ENCODE assay signal across 8 cellular contexts in the genomic region with DNA sequence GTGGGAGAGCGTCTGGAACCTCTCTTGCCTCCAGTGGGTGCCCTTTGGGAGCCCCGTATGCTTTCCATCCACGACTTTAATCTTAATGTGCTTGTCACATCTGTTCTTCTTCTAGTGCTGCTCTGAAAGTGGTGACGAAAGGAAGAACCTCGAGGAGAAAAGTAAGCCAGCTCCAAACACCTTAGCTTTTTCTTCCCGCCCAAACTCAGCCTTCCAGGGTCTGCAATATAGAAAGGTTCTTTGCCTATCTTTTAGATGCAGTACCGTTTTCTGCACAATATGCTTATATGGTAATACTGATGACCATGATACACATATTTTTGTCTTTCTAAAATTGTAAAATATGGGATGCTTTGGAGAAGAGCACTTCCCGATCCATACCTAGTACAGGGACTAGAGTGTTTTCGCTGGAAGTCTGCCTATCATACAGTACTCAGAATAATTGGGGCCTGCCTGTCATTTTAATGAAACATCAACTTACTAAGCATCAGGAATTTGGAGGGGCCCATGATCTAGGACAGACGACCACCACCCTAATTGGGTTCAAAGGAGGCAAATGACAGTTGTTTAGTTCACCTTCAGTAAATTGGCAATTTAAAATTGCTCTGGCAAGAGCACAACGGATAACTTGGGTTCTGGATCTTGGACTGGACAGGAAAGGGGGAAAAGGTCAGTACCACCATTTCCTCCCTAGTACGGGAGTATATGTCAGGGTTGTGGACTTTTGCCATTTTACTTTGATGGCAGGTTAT. TPM values are rescaled to one million over a fixed set of nuclear protein-coding genes. Genes with fewer than 3 reads are reported as not detected.
DNase-seq lines count a peak whose midpoint lies in the region; ATAC-seq, FAIRE-seq and TF ChIP-seq lines count a peak whose summit lies in the region.

No MANE protein-coding gene starts in this region.

- H4K20me1 ChIP-seq in HepG2 (ENCODE audit: insufficient read depth, low read length): no peaks in the 10 kb centered on the region

- TF ChIP-seq RAD21 in HepG2 (CRISPR knock-in tag; IDR thresholded peaks at IDR 0.05): no peak

- CTCF ChIA-PET in activated CD8-positive, alpha-beta memory T cell treated with anti-CD3 and anti-CD28 coated beads, Interleukin-2, amount 10 ng/mL, durations not matched to agents 7 days and 5 days (lab: Charles Lee): interaction anchor here (0.9 to 2.0 kb wide), 4 partner anchors 8 to 16 kb away, joined by 3 to 7 read pairs (median 6); no protein-coding TSS in a partner anchor
- CTCF ChIA-PET in HepG2 (lab: Yijun Ruan, JAX; ENCODE audit: low intra/inter-chr PET ratio, low total read pairs): no interaction called here

- TF ChIP-seq EP300 in HepG2 (IDR thresholded peaks at IDR 0.05; ENCODE audit: low read depth in 2 of 2, low read length in 2 of 2) (no peak), HepG2 (CRISPR knock-in tag; IDR thresholded peaks at IDR 0.05; ENCODE audit: borderline replicate concordance) (no peak)

- FAIRE-seq in HepG2 (lab: Jason Lieb, UNC): no peak

- peak overlapping the region; percentile 94 for H3K27ac Mint-ChIP-seq in activated CD8-positive, alpha-beta memory T cell treated with anti-CD3 and anti-CD28 coated beads, Interleukin-2, amount 10 ng/mL, durations not matched to agents 7 days and 5 days
- H3K27ac Mint-ChIP-seq in activated naive CD8-positive, alpha-beta T cell treated with anti-CD3 and anti-CD28 coated beads, Interleukin-2, amount 10 ng/mL, durations not matched to agents 7 days and 5 days: peak overlapping the region; percentile 91

- ATAC-seq in activated CD8-positive, alpha-beta memory T cell treated with anti-CD3 and anti-CD28 coated beads, Interleukin-2, amount 10 ng/mL, durations not matched to agents 7 days and 5 days: no peak
- no peak for ATAC-seq in activated naive CD8-positive, alpha-beta T cell treated with anti-CD3 and anti-CD28 coated beads, Interleukin-2, amount 10 ng/mL, durations not matched to agents 7 days and 5 days (ENCODE audit: low read depth)
- ATAC-seq in HepG2 (no peak), thoracic aorta (ENCODE audit: insufficient number of reproducible peaks, low FRiP score, low read depth) (no peak), HG02981 (IDR thresholded peaks at IDR 0.05; ENCODE audit: unreplicated experiment) (no peak), GM19463 (IDR thresholded peaks at IDR 0.05; ENCODE audit: unreplicated experiment) (no peak)

- no peak for TF ChIP-seq POLR2A in HepG2 (IDR thresholded peaks at IDR 0.05; ENCODE audit: insufficient read depth in 1 of 2, low read depth in 2 of 2, low read length in 2 of 2)

- H3K9me3 ChIP-seq in HepG2 (ENCODE audit: low read length) (no peaks in the 10 kb centered on the region), thoracic aorta (no peaks in the 10 kb centered on the region)

- peaks cover 23% of the 10 kb centered on the region for H3K79me2 ChIP-seq in HepG2 (ENCODE audit: insufficient read depth, low read length)

- H3K4me3 Mint-ChIP-seq in activated CD8-positive, alpha-beta memory T cell treated with anti-CD3 and anti-CD28 coated beads, Interleukin-2, amount 10 ng/mL, durations not matched to agents 7 days and 5 days: peak overlapping the region; percentile 92
- peak overlapping the region; percentile 90 for H3K4me3 Mint-ChIP-seq in activated naive CD8-positive, alpha-beta T cell treated with anti-CD3 and anti-CD28 coated beads, Interleukin-2, amount 10 ng/mL, durations not matched to agents 7 days and 5 days

- H3K9ac ChIP-seq in HepG2 (ENCODE audit: insufficient read depth, low read depth, low read length): peak overlapping the region; percentile 99

- peaks cover 9% of the 10 kb centered on the region for H3K36me3 Mint-ChIP-seq in activated CD8-positive, alpha-beta memory T cell treated with anti-CD3 and anti-CD28 coated beads, Interleukin-2, amount 10 ng/mL, durations not matched to agents 7 days and 5 days
- peaks cover 6% of the 10 kb centered on the region for H3K36me3 Mint-ChIP-seq in activated naive CD8-positive, alpha-beta T cell treated with anti-CD3 and anti-CD28 coated beads, Interleukin-2, amount 10 ng/mL, durations not matched to agents 7 days and 5 days

- no peak overlapping the region for H2AFZ ChIP-seq in HepG2 (ENCODE audit: low read length)

- BruUV-seq in HepG2 (replicated peaks; lab: Mats Ljungman, UMichigan): TSS peak; percentile 78

- H3K36me3 ChIP-seq in HepG2 (replicated peaks in 1 of 2; ENCODE audit: control insufficient read depth in 1 of 2, insufficient read depth in 2 of 2, low read length in 2 of 2) (peaks cover 2 to 13% of the 10 kb centered on the region in 2 experiments; a peak in 3 of 5 replicates), thoracic aorta (peaks cover 6% of the 10 kb centered on the region)

- no peaks in the 10 kb centered on the region for H3K27me3 Mint-ChIP-seq in activated CD8-positive, alpha-beta memory T cell treated with anti-CD3 and anti-CD28 coated beads, Interleukin-2, amount 10 ng/mL, durations not matched to agents 7 days and 5 days
- H3K27me3 Mint-ChIP-seq in activated naive CD8-positive, alpha-beta T cell treated with anti-CD3 and anti-CD28 coated beads, Interleukin-2, amount 10 ng/mL, durations not matched to agents 7 days and 5 days: no peaks in the 10 kb centered on the region

- no peak for DNase-seq in activated CD8-positive, alpha-beta memory T cell treated with anti-CD3 and anti-CD28 coated beads, Interleukin-2, amount 10 ng/mL, durations not matched to agents 7 days and 5 days
- DNase-seq in activated CD8-positive, alpha-beta memory T cell treated with anti-CD3 and anti-CD28 coated beads for 24 hours: no peak
- no peak for DNase-seq in activated naive CD8-positive, alpha-beta T cell treated with anti-CD3 and anti-CD28 coated beads, Interleukin-2, amount 10 ng/mL, durations not matched to agents 7 days and 5 days
- DNase-seq in HepG2 (ENCODE audit: low spot score) (no peak), thoracic aorta (ENCODE audit: low spot score) (no peak), CD1c-positive myeloid dendritic cell (ENCODE audit: extremely low spot score) (no peak)

- POLR2A ChIA-PET in activated naive CD8-positive, alpha-beta T cell treated with anti-CD3 and anti-CD28 coated beads, Interleukin-2, amount 10 ng/mL, durations not matched to agents 7 days and 5 days (lab: Charles Lee): interaction anchor here (0.6 to 2.0 kb wide), 7 partner anchors 10 to 549 kb away, joined by 3 to 10 read pairs (median 5); partner anchors contain the start of gene SRPK2
- POLR2A ChIA-PET in HepG2 (lab: Yijun Ruan, JAX): interaction anchor here (1.4 to 1.8 kb wide), 2 partner anchors 10 to 19 kb away, joined by 5 to 18 read pairs; partner anchors contain the start of gene PUS7

- H3K9me3 Mint-ChIP-seq in activated CD8-positive, alpha-beta memory T cell treated with anti-CD3 and anti-CD28 coated beads, Interleukin-2, amount 10 ng/mL, durations not matched to agents 7 days and 5 days (ENCODE audit: low read depth): no peaks in the 10 kb centered on the region
- no peaks in the 10 kb centered on the region for H3K9me3 Mint-ChIP-seq in activated naive CD8-positive, alpha-beta T cell treated with anti-CD3 and anti-CD28 coated beads, Interleukin-2, amount 10 ng/mL, durations not matched to agents 7 days and 5 days

- peaks cover 38% of the 10 kb centered on the region for H3K4me1 Mint-ChIP-seq in activated CD8-positive, alpha-beta memory T cell treated with anti-CD3 and anti-CD28 coated beads, Interleukin-2, amount 10 ng/mL, durations not matched to agents 7 days and 5 days
- peaks cover 19% of the 10 kb centered on the region for H3K4me1 Mint-ChIP-seq in activated naive CD8-positive, alpha-beta T cell treated with anti-CD3 and anti-CD28 coated beads, Interleukin-2, amount 10 ng/mL, durations not matched to agents 7 days and 5 days

- peak overlapping the region; percentile 83 to 99 (median 95) for H3K4me3 ChIP-seq in HepG2 (replicated peaks in 1 of 3; ENCODE audit: insufficient read depth in 1 of 3, low read depth in 2 of 3, low read length in 3 of 3)
- peak overlapping the region; percentile 92 for H3K4me3 ChIP-seq in thoracic aorta

- TF ChIP-seq CTCF in HepG2 (CRISPR knock-in tag; IDR thresholded peaks at IDR 0.05) (no peak), thoracic aorta (IDR thresholded peaks at IDR 0.05) (no peak)

- H3K4me1 ChIP-seq in HepG2 (ENCODE audit: insufficient read depth, low read length) (peaks cover 14% of the 10 kb centered on the region), thoracic aorta (ENCODE audit: control insufficient read depth in 1 of 2, low read depth in 2 of 2) (peaks cover 8 to 23% of the 10 kb centered on the region in 2 donors)

- no peaks in the 10 kb centered on the region; a peak in 1 of 5 replicates for H3K27me3 ChIP-seq in HepG2 (ENCODE audit: control insufficient read depth in 1 of 2, insufficient read depth in 2 of 2, low read length in 2 of 2)
- no peaks in the 10 kb centered on the region for H3K27me3 ChIP-seq in thoracic aorta (replicated peaks; ENCODE audit: insufficient read depth)

- H3K27ac ChIP-seq in HepG2 (ENCODE audit: extremely low read length, insufficient read depth, low read length) (peak overlapping the region; percentile 92), thoracic aorta (no peak overlapping the region)

- WGBS in HepG2 (ENCODE audit: low lambda C conversion rate): 8% methylated on average over 11 of the region's 12 CpGs

- H3K4me2 ChIP-seq in HepG2 (ENCODE audit: low read depth, low read length): peak overlapping the region; percentile 85

- in situ Hi-C loops in HepG2 (cut with HindIII; ENCODE audit: extremely low pct_ligation_motif_present, low pct_unique_long_range_greater_than_20kb): no loop called here

- intact Hi-C loops in HepG2 (cut with micrococcal nuclease; ENCODE audit: unreplicated experiment): no loop called here

RNA-seq across cellular contexts. Expression of gene RINT1, which starts 0.9 kb away (rescaled TPM):
- 10 to 100 TPM; 22.8 to 25.7 TPM for total RNA-seq in activated CD8-positive, alpha-beta memory T cell treated with anti-CD3 and anti-CD28 coated beads, Interleukin-2, amount 10 ng/mL, durations not matched to agents 7 days and 5 days
- total RNA-seq in activated naive CD8-positive, alpha-beta T cell treated with anti-CD3 and anti-CD28 coated beads, Interleukin-2, amount 10 ng/mL, durations not matched to agents 7 days and 5 days: 10 to 100 TPM; 22.0 to 25.5 TPM
- total RNA-seq in HepG2 (2016; rRNA removed; fragmentation: Illumina TruSeq; extraction: Trizol) (19.3 and 31.4 TPM in 2 replicates), thoracic aorta (10 to 100 TPM; 20.2 to 25.2 TPM)
- 8.9 and 10.3 TPM in 2 replicates for total RNA-seq in HepG2 (2016; cell fraction: cytosol; rRNA removed; fragmentation: Illumina TruSeq; extraction: Trizol; ENCODE audit: low read depth)
- total RNA-seq in HepG2 (2016; cell fraction: insoluble cytoplasmic fraction; rRNA removed; fragmentation: Illumina TruSeq; extraction: Trizol): 19.6 and 29.5 TPM in 2 replicates
- 7.6 and 9.3 TPM in 2 replicates for total RNA-seq in HepG2 (2016; cell fraction: membrane; rRNA removed; fragmentation: Illumina TruSeq; extraction: Trizol)
- total RNA-seq in HepG2 (2016; cell fraction: nucleus; rRNA removed; fragmentation: Illumina TruSeq; extraction: Trizol): 17.4 and 19.1 TPM in 2 replicates
- polyA plus RNA-seq in HepG2 (2011; rRNA removed): 10.0 and 14.7 TPM in 2 replicates
- 4.2 and 5.0 TPM in 2 replicates for polyA plus RNA-seq in HepG2 (2011; cell fraction: cytosol; rRNA removed)
- 9.9 and 10.9 TPM in 2 replicates for polyA plus RNA-seq in HepG2 (2011; cell fraction: nucleus; rRNA removed)
- polyA plus RNA-seq in HepG2 (2012): 8.1 and 11.7 TPM in 2 replicates
- 1.5 and 1.6 TPM in 2 replicates for polyA plus RNA-seq in HepG2 (2016; cell fraction: cytosol; fragmentation: Illumina TruSeq; extraction: Trizol; ENCODE audit: low read depth)
- 23.0 and 24.7 TPM in 2 replicates for polyA plus RNA-seq in HepG2 (2016; cell fraction: insoluble cytoplasmic fraction; fragmentation: Illumina TruSeq; extraction: Trizol; ENCODE audit: low read depth)
- polyA plus RNA-seq in HepG2 (2016; cell fraction: membrane; fragmentation: Illumina TruSeq; extraction: Trizol; ENCODE audit: low read depth): 2.3 and 3.0 TPM in 2 replicates
- polyA plus RNA-seq in HepG2 (2016; cell fraction: nucleus; fragmentation: Illumina TruSeq; extraction: Trizol; ENCODE audit: insufficient read depth, low read depth): 29.6 and 32.0 TPM in 2 replicates
- polyA minus RNA-seq in HepG2 (2011; rRNA and poly(A)+ RNA removed; ENCODE audit: low replicate concordance): 12.5 and 16.3 TPM in 2 replicates
- polyA minus RNA-seq in HepG2 (2011; cell fraction: cytosol; rRNA and poly(A)+ RNA removed): 11.4 and 14.4 TPM in 2 replicates
- 20.8 and 22.5 TPM in 2 replicates for polyA minus RNA-seq in HepG2 (2011; cell fraction: nucleus; rRNA and poly(A)+ RNA removed)

RNA-seq across cellular contexts. Expression of gene PUS7, which starts 10.8 kb away (rescaled TPM):
- 10 to 100 TPM; 13.1 to 19.4 TPM for total RNA-seq in activated CD8-positive, alpha-beta memory T cell treated with anti-CD3 and anti-CD28 coated beads, Interleukin-2, amount 10 ng/mL, durations not matched to agents 7 days and 5 days
- 1 to 10 TPM; 8.2 to 9.0 TPM for total RNA-seq in activated naive CD8-positive, alpha-beta T cell treated with anti-CD3 and anti-CD28 coated beads, Interleukin-2, amount 10 ng/mL, durations not matched to agents 7 days and 5 days
- total RNA-seq in HepG2 (2016; rRNA removed; fragmentation: Illumina TruSeq; extraction: Trizol): 41.2 and 47.2 TPM in 2 replicates
- 22.6 and 23.7 TPM in 2 replicates for total RNA-seq in HepG2 (2016; cell fraction: cytosol; rRNA removed; fragmentation: Illumina TruSeq; extraction: Trizol; ENCODE audit: low read depth)
- 42.7 and 45.2 TPM in 2 replicates for total RNA-seq in HepG2 (2016; cell fraction: insoluble cytoplasmic fraction; rRNA removed; fragmentation: Illumina TruSeq; extraction: Trizol)
- 18.0 and 20.3 TPM in 2 replicates for total RNA-seq in HepG2 (2016; cell fraction: membrane; rRNA removed; fragmentation: Illumina TruSeq; extraction: Trizol)
- total RNA-seq in HepG2 (2016; cell fraction: nucleus; rRNA removed; fragmentation: Illumina TruSeq; extraction: Trizol): 28.4 and 39.1 TPM in 2 replicates
- polyA plus RNA-seq in HepG2 (2011; rRNA removed): 14.4 and 16.6 TPM in 2 replicates
- 6.6 and 8.9 TPM in 2 replicates for polyA plus RNA-seq in HepG2 (2011; cell fraction: cytosol; rRNA removed)
- polyA plus RNA-seq in HepG2 (2011; cell fraction: nucleus; rRNA removed): 10.5 and 23.3 TPM in 2 replicates
- 16.4 and 16.5 TPM in 2 replicates for polyA plus RNA-seq in HepG2 (2012)
- 1.8 and 1.9 TPM in 2 replicates for polyA plus RNA-seq in HepG2 (2016; cell fraction: cytosol; fragmentation: Illumina TruSeq; extraction: Trizol; ENCODE audit: low read depth)
- 34.6 and 37.3 TPM in 2 replicates for polyA plus RNA-seq in HepG2 (2016; cell fraction: insoluble cytoplasmic fraction; fragmentation: Illumina TruSeq; extraction: Trizol; ENCODE audit: low read depth)
- 5.0 and 5.1 TPM in 2 replicates for polyA plus RNA-seq in HepG2 (2016; cell fraction: membrane; fragmentation: Illumina TruSeq; extraction: Trizol; ENCODE audit: low read depth)
- polyA plus RNA-seq in HepG2 (2016; cell fraction: nucleus; fragmentation: Illumina TruSeq; extraction: Trizol; ENCODE audit: insufficient read depth, low read depth): 42.8 and 48.3 TPM in 2 replicates
- 4.0 and 7.8 TPM in 2 replicates for polyA minus RNA-seq in HepG2 (2011; rRNA and poly(A)+ RNA removed; ENCODE audit: low replicate concordance)
- polyA minus RNA-seq in HepG2 (2011; cell fraction: cytosol; rRNA and poly(A)+ RNA removed): 9.5 and 11.1 TPM in 2 replicates
- polyA minus RNA-seq in HepG2 (2011; cell fraction: nucleus; rRNA and poly(A)+ RNA removed): 26.7 and 41.0 TPM in 2 replicates
- 10 to 100 TPM in 1 of 2 donors, 1 to 10 TPM in 1; 4.1 to 20.6 TPM for total RNA-seq in thoracic aorta

RNA-seq across cellular contexts. Expression of gene EFCAB10, which starts 48.4 kb away (rescaled TPM):
- total RNA-seq in activated CD8-positive, alpha-beta memory T cell treated with anti-CD3 and anti-CD28 coated beads, Interleukin-2, amount 10 ng/mL, durations not matched to agents 7 days and 5 days: not detected
- total RNA-seq in activated naive CD8-positive, alpha-beta T cell treated with anti-CD3 and anti-CD28 coated beads, Interleukin-2, amount 10 ng/mL, durations not matched to agents 7 days and 5 days: not detected
- total RNA-seq in HepG2 (2016; rRNA removed; fragmentation: Illumina TruSeq; extraction: Trizol) (0.34 and 0.40 TPM in 2 replicates), thoracic aorta (not detected)
- not detected in 2 replicates for total RNA-seq in HepG2 (2016; cell fraction: cytosol; rRNA removed; fragmentation: Illumina TruSeq; extraction: Trizol; ENCODE audit: low read depth)
- 0.15 and 0.37 TPM in 2 replicates for total RNA-seq in HepG2 (2016; cell fraction: insoluble cytoplasmic fraction; rRNA removed; fragmentation: Illumina TruSeq; extraction: Trizol)
- not detected in 2 replicates for total RNA-seq in HepG2 (2016; cell fraction: membrane; rRNA removed; fragmentation: Illumina TruSeq; extraction: Trizol)
- total RNA-seq in HepG2 (2016; cell fraction: nucleus; rRNA removed; fragmentation: Illumina TruSeq; extraction: Trizol): 0.53 TPM in 1 of 2 replicates, not detected in the other
- not detected in 2 replicates for polyA plus RNA-seq in HepG2 (2011; rRNA removed)
- polyA plus RNA-seq in HepG2 (2011; cell fraction: cytosol; rRNA removed): not detected in 2 replicates
- polyA plus RNA-seq in HepG2 (2011; cell fraction: nucleus; rRNA removed): not detected in 2 replicates
- 0.20 TPM in 1 of 2 replicates, not detected in the other for polyA plus RNA-seq in HepG2 (2012)
- polyA plus RNA-seq in HepG2 (2016; cell fraction: cytosol; fragmentation: Illumina TruSeq; extraction: Trizol; ENCODE audit: low read depth): not detected in 2 replicates
- polyA plus RNA-seq in HepG2 (2016; cell fraction: insoluble cytoplasmic fraction; fragmentation: Illumina TruSeq; extraction: Trizol; ENCODE audit: low read depth): 0.14 TPM in 1 of 2 replicates, not detected in the other
- polyA plus RNA-seq in HepG2 (2016; cell fraction: membrane; fragmentation: Illumina TruSeq; extraction: Trizol; ENCODE audit: low read depth): not detected in 2 replicates
- polyA plus RNA-seq in HepG2 (2016; cell fraction: nucleus; fragmentation: Illumina TruSeq; extraction: Trizol; ENCODE audit: insufficient read depth, low read depth): not detected in 2 replicates
- polyA minus RNA-seq in HepG2 (2011; rRNA and poly(A)+ RNA removed; ENCODE audit: low replicate concordance): not detected in 2 replicates
- not detected in 2 replicates for polyA minus RNA-seq in HepG2 (2011; cell fraction: cytosol; rRNA and poly(A)+ RNA removed)
- not detected in 2 replicates for polyA minus RNA-seq in HepG2 (2011; cell fraction: nucleus; rRNA and poly(A)+ RNA removed)
